13 cellular contexts compared by ENCODE assay signal in the genomic region with DNA sequence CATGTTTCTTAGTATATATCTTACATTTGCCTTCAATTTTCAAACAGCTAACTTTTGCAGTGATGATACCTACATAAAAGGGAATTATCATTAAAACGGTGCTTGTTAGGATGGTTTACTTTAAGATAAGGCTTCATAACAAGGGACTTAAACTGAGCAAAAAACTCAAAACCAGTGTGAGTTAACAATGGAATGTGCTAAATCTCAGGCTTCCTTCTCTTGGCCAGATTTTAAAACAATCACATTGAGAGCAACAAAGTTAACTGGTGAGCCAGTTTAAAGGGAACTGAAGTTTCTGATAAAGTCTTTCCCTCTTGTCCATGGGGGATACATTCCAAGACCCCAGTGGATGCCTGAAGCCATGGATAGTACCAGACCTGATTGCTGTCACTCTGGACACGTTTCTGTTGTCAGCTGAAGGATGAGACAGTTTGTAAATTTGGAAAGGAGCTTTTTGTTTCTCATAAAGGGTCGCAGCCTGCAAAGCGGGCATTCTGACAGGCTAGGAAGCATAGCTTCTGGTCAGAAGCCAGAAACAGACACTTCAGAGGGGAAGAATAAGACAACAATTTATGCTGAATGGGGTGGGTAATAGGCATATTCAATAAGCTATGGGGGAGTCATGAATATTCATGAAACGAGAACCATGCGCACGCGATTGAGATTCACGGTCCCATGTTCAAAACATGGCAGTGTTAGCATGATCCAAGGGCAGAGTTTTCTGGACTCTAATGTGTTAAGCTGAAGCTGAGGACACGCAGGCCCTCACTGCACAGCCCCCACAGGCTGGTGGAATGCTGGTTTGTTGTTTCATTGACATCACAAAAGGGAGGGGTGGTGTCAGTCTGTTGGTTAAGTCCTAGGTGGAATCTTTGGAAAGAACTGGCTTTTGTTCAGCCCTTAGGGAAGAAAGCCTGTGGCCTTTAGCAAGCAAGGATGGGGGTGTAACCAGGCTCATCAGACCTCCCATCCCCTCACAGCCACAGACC.
A peak's percentile ranks its signal among the peaks of the same experiment; 100 is the strongest.
DNase-seq lines count a peak whose midpoint lies in the region; ATAC-seq, FAIRE-seq and TF ChIP-seq lines count a peak whose summit lies in the region.
"Had no signal": no experiment of that assay in that cellular context is flagged by ENCODE, and none has a peak within 500 bp of the region (broad histone marks: within the 10 kb centered on the region; RNA-seq: fewer than 3 reads in every experiment).

No MANE protein-coding gene starts in this region.

- H3K4me3 ChIP-seq in thyroid gland (replicated peaks in 1 of 3) (no peak overlapping the region), prostate gland (no peak overlapping the region)

- H3K27ac ChIP-seq in thyroid gland (peak overlapping the region; percentile 46 to 70 (median 54)), prostate gland (no peak overlapping the region)
- H3K27ac ChIP-seq: parathyroid adenoma had no signal

- DNase-seq in HTR-8/SVneo (ENCODE audit: insufficient read length, low spot score) (peak; percentile 4), ecto neural progenitor cell (ENCODE audit: low spot score) (peak; percentile 72), kidney glomerular epithelial cell (lab: John Stamatoyannopoulos, UW) (peak; percentile 81), thyroid gland (peak; percentile 57 to 64), cerebellar nuclear complex (lab: John Stamatoyannopoulos, UW) (no peak), prostate gland (ENCODE audit: low spot score) (no peak)
- DNase-seq: activated CD4-positive, alpha-beta memory T cell treated with anti-CD3 and anti-CD28 coated beads for 36 hours; NCI-H1105 treated with DMSO at 0.1 percent for 48 hours; T-cell had no signal

- H3K27me3 ChIP-seq in thyroid gland, result no peaks in the 10 kb centered on the region
- H3K27me3 ChIP-seq in prostate gland (replicated peaks; ENCODE audit: insufficient read depth), result no peaks in the 10 kb centered on the region

- H3K9me3 ChIP-seq in thyroid gland (no peaks in the 10 kb centered on the region), prostate gland (no peaks in the 10 kb centered on the region)

- TF ChIP-seq POLR2A in thyroid gland (IDR thresholded peaks at IDR 0.05) (no peak), prostate gland (IDR thresholded peaks at IDR 0.05) (no peak)

- no peak for FAIRE-seq in HTR-8/SVneo (lab: Jason Lieb, UNC)
- FAIRE-seq: urothelium cell line had no signal

- intact Hi-C loops in thyroid gland (cut with DNase I) (no loop called here), prostate gland (cut with DNase I) (no loop called here)

- TF ChIP-seq CTCF in thyroid gland (IDR thresholded peaks at IDR 0.05) (no peak), prostate gland (IDR thresholded peaks at IDR 0.05) (no peak)

- no peak for ATAC-seq in HG02571 (IDR thresholded peaks at IDR 0.05; ENCODE audit: unreplicated experiment)
- ATAC-seq: activated naive CD4-positive, alpha-beta T cell treated with anti-CD3 and anti-CD28 coated beads, Interleukin-2, amount 50 U/mL, for 72 hours; T-cell had no signal

- no peaks in the 10 kb centered on the region for H3K36me3 ChIP-seq in thyroid gland
- H3K36me3 ChIP-seq in prostate gland, result no peaks in the 10 kb centered on the region

- H3K4me1 ChIP-seq in thyroid gland, result peaks cover 48 to 61% of the 10 kb centered on the region in 2 donors
- H3K4me1 ChIP-seq in prostate gland (replicated peaks), result peaks cover 7% of the 10 kb centered on the region
- H3K4me1 ChIP-seq: parathyroid adenoma had no signal

- 48 to 56% methylated on average over 10 of the region's 10 CpGs for WGBS in thyroid gland, 2 donors
- 68% methylated on average over 10 of the region's 10 CpGs for WGBS in prostate gland

Comparison
In these comparisons a context has a peak if more than half of its experiments do, and no peak if none do; other contexts are left out.
1. DNase-seq: peak in HTR-8/SVneo (single experiment), ecto neural progenitor cell (single experiment), kidney glomerular epithelial cell (single experiment) and thyroid gland (2 of 2); none in cerebellar nuclear complex (0 of 2) and prostate gland (single experiment).
2. H3K27ac ChIP-seq: peak in thyroid gland (3 of 3); none in prostate gland (0 of 2).